ENCODE assay signal across 20 cellular contexts in genomic region chr18:14577971-14578370, GRCh38. TPM values are rescaled to one million over a fixed set of nuclear protein-coding genes. Genes with fewer than 3 reads are reported as not detected.
A peak's percentile ranks its signal among the peaks of the same experiment; 100 is the strongest.
DNase-seq lines count a peak whose midpoint lies in the region; ATAC-seq, FAIRE-seq and TF ChIP-seq lines count a peak whose summit lies in the region.
"Had no signal": no experiment of that assay in that cellular context is flagged by ENCODE, and none has a peak within 500 bp of the region (broad histone marks: within the 10 kb centered on the region; RNA-seq: fewer than 3 reads in every experiment).

No MANE protein-coding gene starts in this region.

- H3K27ac ChIP-seq in heart left ventricle = no peak overlapping the region
- H3K27ac ChIP-seq: PC-9 had no signal

- no peak for TF ChIP-seq CTCF in heart left ventricle (IDR thresholded peaks at IDR 0.05)

- TF ChIP-seq POLR2A in heart left ventricle (IDR thresholded peaks at IDR 0.05) = no peak

- no peaks in the 10 kb centered on the region for H3K36me3 ChIP-seq in heart left ventricle

- intact Hi-C loops in heart left ventricle (cut with DNase I) (no loop called here), sciatic nerve (cut with DNase I) (no loop called here)

- H3K9me3 ChIP-seq in heart left ventricle = no peaks in the 10 kb centered on the region
- H3K9me3 ChIP-seq: Caco-2 had no signal

- DNase-seq in A172 (ENCODE audit: low spot score) (peak; percentile 53), HK-2 (ENCODE audit: unreplicated experiment) (peak; percentile 15), RCC 7860 (ENCODE audit: low spot score) (peak; percentile 75), foreskin melanocyte (peak; percentile 6), GDM1 (lab: John Stamatoyannopoulos, UW) (no peak), frontal cortex (ENCODE audit: low spot score in 2 of 2) (no peak), heart left ventricle (no peak), sciatic nerve (ENCODE audit: low spot score) (no peak)
- DNase-seq: AML-193, Caco-2, GOT3, HFFc6, NCI-H1436 treated with DMSO at 0.1 percent for 48 hours, NCI-H2081 treated with DMSO at 0.1 percent for 48 hours, NCI-H2227 treated with DMSO at 0.1 percent for 48 hours, PC-9, Right ventricle myocardium superior had no signal

- ATAC-seq in heart left ventricle (no peak), sciatic nerve (no peak)
- ATAC-seq: GM12878, SK-N-SH treated with all-trans-retinoic acid at 6 μM for 48 hours had no signal

- H3K27me3 ChIP-seq in heart left ventricle = no peaks in the 10 kb centered on the region

- no peak overlapping the region for H3K4me3 ChIP-seq in heart left ventricle
- H3K4me3 ChIP-seq: GM12878, PC-9 had no signal

- WGBS in heart left ventricle, 4 donors = 42 to 56% (median 53%) methylated on average over 3 of the region's 3 CpGs

- FAIRE-seq in RCC 7860 (lab: Jason Lieb, UNC) (peak; percentile 89), frontal cortex (lab: Jason Lieb, UNC) (no peak)
- FAIRE-seq: GM12878 had no signal

- H3K4me1 ChIP-seq in heart left ventricle = no peaks in the 10 kb centered on the region
- H3K4me1 ChIP-seq: Caco-2 had no signal

RNA-seq across cellular contexts. Expression of gene POTEC, which starts 34.6 kb away (rescaled TPM):
- 0.53 and 0.98 TPM in 2 replicates for total RNA-seq in A172 (2014; rRNA removed; shearing (Covaris generic))
- under 0.01 TPM for total RNA-seq in frontal cortex
- not detected for total RNA-seq in heart left ventricle
- polyA plus RNA-seq in heart left ventricle = not detected
- total RNA-seq in sciatic nerve = not detected
- total RNA-seq: Caco-2, GM12878, HFFc6, PC-9, Right ventricle myocardium superior had no signal
- polyA plus RNA-seq: GM12878, IgD-negative memory B cell had no signal

Comparison
In these comparisons a context has a peak if more than half of its experiments do, and no peak if none do; other contexts are left out.
1. DNase-seq: peak in A172 (single experiment), HK-2 (single experiment), RCC 7860 (single experiment) and foreskin melanocyte (single experiment); none in GDM1 (single experiment), frontal cortex (0 of 2), heart left ventricle (0 of 5) and sciatic nerve (single experiment).